In genomic region chr17:7328840-7329359, GRCh38 we compare ENCODE assay signal across 1 cellular context.
TF ChIP-seq lines count a peak whose summit lies in the region.

NEURL4 (minus strand) TSS chr17:7329335; CDS start chr17:7329312, 23 bp downstream.

TF ChIP-seq in HepG2, 621 proteins besides CTCF, POLR2A, EP300 and RAD21 (continued from another document):
- TF ChIP-seq ZNF710 (CRISPR knock-in tag; IDR thresholded peaks at IDR 0.05; ENCODE audit: borderline replicate concordance) (0 out of 2 replicates have a peak, but pooled peaks have one; percentile 2), MTF2 (CRISPR knock-in tag; IDR thresholded peaks at IDR 0.05; ENCODE audit: borderline replicate concordance) (peak; percentile 42; the same call in 1 of the 2 replicates), ZNF761 (CRISPR knock-in tag; conservative IDR thresholded peaks at IDR 0.05) (0 out of 2 replicates have a peak, but pooled peaks have one; percentile 21), ZSCAN9 (CRISPR knock-in tag; IDR thresholded peaks at IDR 0.05; ENCODE audit: borderline replicate concordance) (no peak), MED8 (CRISPR knock-in tag; IDR thresholded peaks at IDR 0.05; ENCODE audit: insufficient replicate concordance) (peak; percentile 3), ZNF333 (CRISPR knock-in tag; IDR thresholded peaks at IDR 0.05; ENCODE audit: borderline replicate concordance) (no peak), SKIL (CRISPR knock-in tag; IDR thresholded peaks at IDR 0.05; ENCODE audit: borderline replicate concordance) (0 out of 2 replicates have a peak, but pooled peaks have one; percentile 36), ZNF577 (CRISPR knock-in tag; IDR thresholded peaks at IDR 0.05; ENCODE audit: borderline replicate concordance, low read depth) (no peak), CCDC6 (CRISPR knock-in tag; IDR thresholded peaks at IDR 0.05) (0 out of 2 replicates have a peak, but pooled peaks have one; percentile 12), CSRNP2 (CRISPR knock-in tag; conservative IDR thresholded peaks at IDR 0.05; ENCODE audit: low read depth) (no peak), PCBP1 (IDR thresholded peaks at IDR 0.05; ENCODE audit: borderline replicate concordance, low read depth, low read length) (0 out of 2 replicates have a peak, but pooled peaks have one; percentile 31), MEIS1 (CRISPR knock-in tag; IDR thresholded peaks at IDR 0.05; ENCODE audit: borderline replicate concordance) (0 out of 2 replicates have a peak, but pooled peaks have one; percentile 19), HBP1 (CRISPR knock-in tag; IDR thresholded peaks at IDR 0.05; ENCODE audit: low read depth) (no peak; the same call in 1 of the 2 replicates), WIZ (CRISPR knock-in tag; IDR thresholded peaks at IDR 0.05) (0 out of 2 replicates have a peak, but pooled peaks have one; percentile 8), RBFOX2 (IDR thresholded peaks at IDR 0.05; ENCODE audit: low read depth, low read length) (peak; percentile 71), ZNF766 (CRISPR knock-in tag; IDR thresholded peaks at IDR 0.05; ENCODE audit: borderline replicate concordance) (0 out of 2 replicates have a peak, but pooled peaks have one; percentile 15), ZNF737 (CRISPR knock-in tag; IDR thresholded peaks at IDR 0.05; ENCODE audit: borderline replicate concordance) (no peak), TBL1XR1 (IDR thresholded peaks at IDR 0.05; ENCODE audit: borderline replicate concordance, low read length, partially characterized antibody) (no peak), JUND (CRISPR knock-in tag; IDR thresholded peaks at IDR 0.05) (peak; percentile 6; the same call in 1 of the 2 replicates), IRF1 (CRISPR knock-in tag; IDR thresholded peaks at IDR 0.05; ENCODE audit: low read depth) (no peak), ZC3H13 (CRISPR knock-in tag; IDR thresholded peaks at IDR 0.05) (peak; percentile 45; the same call in 1 of the 2 replicates), HNRNPK (IDR thresholded peaks at IDR 0.05; ENCODE audit: low read depth, low read length, poor library complexity, severe bottlenecking) (peak; percentile 34), ATF4 (CRISPR knock-in tag; IDR thresholded peaks at IDR 0.05) (0 out of 4 replicates have a peak, but pooled peaks of 1 of the 2 experiments have one; percentile 18)
